Comparison of ENCODE assay signal across 8 cellular contexts in the genomic region with DNA sequence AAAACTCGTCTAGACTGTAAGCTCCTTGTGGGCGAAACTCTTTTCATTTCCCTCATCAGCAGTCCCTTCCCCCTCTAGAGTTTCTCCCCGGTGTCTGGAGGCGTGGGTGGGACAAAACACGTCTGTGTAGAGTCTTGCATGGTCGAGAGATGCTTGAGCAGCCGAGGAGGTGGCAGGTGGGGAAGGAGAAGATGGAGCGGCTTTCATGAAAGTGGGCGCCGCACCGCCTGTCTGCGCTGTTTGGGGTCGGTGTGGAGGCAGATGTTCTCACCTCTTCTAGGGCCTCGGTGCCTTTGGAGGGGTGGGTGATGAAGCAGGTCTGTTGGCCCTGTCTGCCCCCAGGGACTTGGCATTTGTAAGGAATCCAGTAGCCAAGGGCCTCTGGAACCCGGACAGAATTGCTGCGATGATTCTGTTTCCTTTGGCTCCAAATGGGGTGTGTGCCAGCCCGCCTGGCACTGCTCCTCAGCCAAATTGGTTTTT. TPM values are rescaled to one million over a fixed set of nuclear protein-coding genes. Genes with fewer than 3 reads are reported as not detected.
DNase-seq lines count a peak whose midpoint lies in the region; ATAC-seq and TF ChIP-seq lines count a peak whose summit lies in the region.

No MANE protein-coding gene starts in this region.

- DNase-seq in AG10803 (ENCODE audit: low read depth) (peak; percentile 2), mammary epithelial cell (peak; percentile 6), NCI-H1048 (lab: John Stamatoyannopoulos, UW) (no peak), NCI-H2171 treated with DMSO at 0.1 percent for 48 hours (lab: John Stamatoyannopoulos, UW) (no peak), hippocampal formation (lab: John Stamatoyannopoulos, UW) (no peak)

- peak overlapping the region; percentile 71 for H3K4me2 ChIP-seq in mammary epithelial cell (ENCODE audit: insufficient read depth, low read depth, low read length)

- 28% methylated on average over 14 of the region's 17 CpGs for WGBS in mammary epithelial cell (ENCODE audit: low coverage, missing lambda C conversion rate)

- H3K9ac ChIP-seq in mammary epithelial cell (ENCODE audit: insufficient read depth, low read length): no peak overlapping the region
- no peak overlapping the region for H3K9ac ChIP-seq in muscle layer of colon (ENCODE audit: low read length)

- peaks cover 28% of the 10 kb centered on the region for H3K36me3 ChIP-seq in KOPT-K1 (ENCODE audit: insufficient read depth, low read length)
- peaks cover 10% of the 10 kb centered on the region for H3K36me3 ChIP-seq in mammary epithelial cell (ENCODE audit: insufficient read depth, low read length)
- H3K36me3 ChIP-seq in muscle layer of colon (ENCODE audit: insufficient read depth, low read length): peaks cover 29% of the 10 kb centered on the region

- H3K27ac ChIP-seq in KOPT-K1 (ENCODE audit: low read depth, low read length, poor library complexity, severe bottlenecking) (peak overlapping the region; percentile 77), mammary epithelial cell (ENCODE audit: insufficient read depth, low read depth, low read length) (no peak overlapping the region), muscle layer of colon (ENCODE audit: low read depth, low read length) (no peak overlapping the region)

- intact Hi-C loops in mammary epithelial cell (cut with micrococcal nuclease): loop anchor here (1.0 to 2.0 kb wide), 3 partner anchors 74 to 163 kb away; no protein-coding TSS in a partner anchor

- no TSS peak for BruUV-seq in mammary epithelial cell (replicated peaks; lab: Mats Ljungman, UMichigan)

- no peak for ATAC-seq in GM19397 (IDR thresholded peaks at IDR 0.05; ENCODE audit: unreplicated experiment)

- TF ChIP-seq CTCF in AG10803 (conservative IDR thresholded peaks at IDR 0.05; ENCODE audit: low read length): no peak
- TF ChIP-seq CTCF in mammary epithelial cell (conservative IDR thresholded peaks at IDR 0.05 in 1 of 2, IDR thresholded peaks at IDR 0.05 in 1 of 2; ENCODE audit: extremely low read depth in 1 of 2, insufficient read depth in 1 of 2, low read depth in 1 of 2, low read length in 2 of 2): no peak

- in situ Hi-C loops in mammary epithelial cell (cut with MboI; ENCODE audit: low sequenced_read_pairs in 2 of 2): loop anchor here in 1 of 2 donors (10.0 kb wide), 1 partner anchor 73 kb away; no protein-coding TSS in a partner anchor

- H2AFZ ChIP-seq in mammary epithelial cell (ENCODE audit: low read depth, low read length): peak overlapping the region; percentile 95

- CTCF ChIA-PET in mammary epithelial cell (lab: Charles Lee; ENCODE audit: low non-redundant PET): no interaction called here

- H4K20me1 ChIP-seq in mammary epithelial cell (ENCODE audit: insufficient read depth, low read length): no peaks in the 10 kb centered on the region

- H3K4me3 ChIP-seq in AG10803 (ENCODE audit: low read length): peak overlapping the region; percentile 80
- H3K4me3 ChIP-seq in mammary epithelial cell (replicated peaks in 1 of 3; ENCODE audit: insufficient read depth in 1 of 3, low read depth in 2 of 3, low read length in 3 of 3): peak overlapping the region in 2 of 3 experiments; percentile 59 to 84
- peak overlapping the region; percentile 79 to 88 for H3K4me3 ChIP-seq in muscle layer of colon (ENCODE audit: low read depth in 1 of 2, low read length in 2 of 2)

- peaks cover 48% of the 10 kb centered on the region for H3K79me2 ChIP-seq in mammary epithelial cell (ENCODE audit: insufficient read depth, low read length)

- dilution Hi-C loops in mammary epithelial cell (cut with HindIII; ENCODE audit: low sequenced_read_pairs): no loop called here

- H3K27me3 ChIP-seq in mammary epithelial cell (ENCODE audit: insufficient read depth, low read length) (no peaks in the 10 kb centered on the region), muscle layer of colon (ENCODE audit: control insufficient read depth in 1 of 2, insufficient read depth in 2 of 2, low read length in 2 of 2) (no peaks in the 10 kb centered on the region)

- H3K9me3 ChIP-seq in KOPT-K1 (ENCODE audit: insufficient read depth, low read length, poor library complexity, severe bottlenecking): peaks cover 2% of the 10 kb centered on the region
- H3K9me3 ChIP-seq in mammary epithelial cell (replicated peaks; ENCODE audit: insufficient read depth, low read length): no peaks in the 10 kb centered on the region
- no peaks in the 10 kb centered on the region for H3K9me3 ChIP-seq in muscle layer of colon (ENCODE audit: low read length)

- H3K4me1 ChIP-seq in mammary epithelial cell (ENCODE audit: insufficient read depth, low read length) (peaks cover 8% of the 10 kb centered on the region), muscle layer of colon (ENCODE audit: insufficient read depth, low read length) (peaks cover 23% of the 10 kb centered on the region)

RNA-seq across cellular contexts. Expression of a gene that starts 1.2 kb away (rescaled TPM):
- total RNA-seq in mammary epithelial cell: 10 to 100 TPM; 10.8 to 16.2 TPM
- polyA plus RNA-seq in mammary epithelial cell: 6.2 TPM
- 17.8 TPM for polyA minus RNA-seq in mammary epithelial cell

Comparison
In these comparisons a context has a peak if more than half of its experiments do, and no peak if none do; other contexts are left out.
1. DNase-seq: peak in AG10803 (single experiment) and mammary epithelial cell (single experiment); none in NCI-H1048 (single experiment), NCI-H2171 treated with DMSO at 0.1 percent for 48 hours (single experiment) and hippocampal formation (0 of 2).
2. Peak in every context shown above with its lines, with median percentiles within 50 percentile points of each other: H3K4me3 ChIP-seq.